ENCODE assay signal across 25 cellular contexts in the genomic region with DNA sequence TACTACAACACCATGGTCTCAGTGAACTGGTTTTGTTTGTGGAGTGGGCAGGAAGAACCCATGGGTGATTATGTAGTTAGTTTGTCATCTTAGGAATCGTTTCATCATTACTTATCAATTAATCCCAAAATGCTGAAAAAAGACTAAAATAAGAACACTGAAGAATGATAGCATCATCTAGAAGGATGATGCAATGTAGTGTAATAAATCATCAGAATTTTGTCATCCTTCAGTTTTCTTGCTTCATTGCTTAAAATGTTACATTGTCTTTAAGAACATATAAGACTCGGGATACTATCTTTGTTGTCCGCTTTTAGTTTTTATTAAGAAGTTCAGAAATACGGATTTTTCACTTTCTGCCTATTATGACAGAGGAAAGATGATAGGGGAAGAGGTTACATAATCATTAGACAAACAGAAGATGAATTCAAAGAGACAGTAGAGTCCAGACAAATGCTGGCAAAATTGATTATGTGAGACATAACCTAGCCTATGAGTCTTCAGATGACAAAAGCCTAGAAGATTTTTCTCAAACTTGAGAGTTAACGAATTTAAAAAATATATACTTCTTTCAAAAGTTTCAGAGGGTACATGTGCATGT. TPM values are rescaled to one million over a fixed set of nuclear protein-coding genes. Genes with fewer than 3 reads are reported as not detected.
"Had no signal": no experiment of that assay in that cellular context is flagged by ENCODE, and none has a peak within 500 bp of the region (broad histone marks: within the 10 kb centered on the region; RNA-seq: fewer than 3 reads in every experiment).

No MANE protein-coding gene starts in this region.

- H3K4me3 ChIP-seq: SK-N-MC had no signal

- H3K4me1 Mint-ChIP-seq: activated naive CD4-positive, alpha-beta T cell treated with anti-CD3 and anti-CD28 coated beads, Interleukin-2, amount 10 ng/mL, durations not matched to agents 7 days and 5 days; activated naive CD8-positive, alpha-beta T cell treated with anti-CD3 and anti-CD28 coated beads for 36 hours; T-cell had no signal

- H3K9me3 Mint-ChIP-seq: activated CD8-positive, alpha-beta T cell treated with anti-CD3 and anti-CD28 coated beads for 36 hours; activated naive CD4-positive, alpha-beta T cell treated with anti-CD3 and anti-CD28 coated beads, Interleukin-2, amount 10 ng/mL, durations not matched to agents 7 days and 5 days; activated naive CD8-positive, alpha-beta T cell treated with anti-CD3 and anti-CD28 coated beads for 36 hours had no signal

- H3K27ac ChIP-seq: SK-N-MC had no signal

- H3K4me3 Mint-ChIP-seq: activated CD8-positive, alpha-beta T cell treated with anti-CD3 and anti-CD28 coated beads for 36 hours; activated naive CD4-positive, alpha-beta T cell treated with anti-CD3 and anti-CD28 coated beads, Interleukin-2, amount 10 ng/mL, durations not matched to agents 7 days and 5 days; activated naive CD8-positive, alpha-beta T cell treated with anti-CD3 and anti-CD28 coated beads for 36 hours; T-cell had no signal

- H3K36me3 Mint-ChIP-seq: activated naive CD4-positive, alpha-beta T cell treated with anti-CD3 and anti-CD28 coated beads, Interleukin-2, amount 10 ng/mL, durations not matched to agents 7 days and 5 days; activated naive CD8-positive, alpha-beta T cell treated with anti-CD3 and anti-CD28 coated beads for 36 hours; T-cell had no signal

- FAIRE-seq: colon, TTC549 had no signal

- ATAC-seq: activated CD8-positive, alpha-beta T cell treated with anti-CD3 and anti-CD28 coated beads for 36 hours; PC-3; T-cell had no signal

- DNase-seq: activated CD4-positive, alpha-beta T cell treated with anti-CD3 and anti-CD28 coated beads, Interleukin-2, amount 50 U/mL, for 1 hour; activated CD4-positive, CD25-positive, alpha-beta regulatory T cell; activated CD8-positive, alpha-beta memory T cell treated with anti-CD3 and anti-CD28 coated beads, Interleukin-2, amount 50 U/mL, for 4 hours; activated CD8-positive, alpha-beta T cell treated with anti-CD3 and anti-CD28 coated beads for 36 hours; activated gamma-delta T cell; activated naive CD4-positive, alpha-beta T cell treated with anti-CD3 and anti-CD28 coated beads, Interleukin-2, amount 10 ng/mL, durations not matched to agents 7 days and 5 days; activated naive CD8-positive, alpha-beta T cell treated with anti-CD3 and anti-CD28 coated beads for 36 hours; activated T-cell treated with anti-CD3 and anti-CD28 coated beads, Interleukin-2, amount 50 U/mL, for 1 hour; cerebellar nuclear complex; Karpas-422; MM.1S; NCI-H1105; NCI-H1436; NCI-H187; NCI-H510A treated with DMSO at 0.1 percent for 48 hours; NCI-H69; PC-3; SIG-M5; T-cell; T-helper 2 cell; T1000 had no signal

- H3K27ac Mint-ChIP-seq: activated CD8-positive, alpha-beta T cell treated with anti-CD3 and anti-CD28 coated beads for 36 hours; activated naive CD4-positive, alpha-beta T cell treated with anti-CD3 and anti-CD28 coated beads, Interleukin-2, amount 10 ng/mL, durations not matched to agents 7 days and 5 days; activated naive CD8-positive, alpha-beta T cell treated with anti-CD3 and anti-CD28 coated beads for 36 hours; T-cell had no signal

RNA-seq across cellular contexts. Expression of a gene that starts 10.8 kb away (rescaled TPM):
- total RNA-seq: activated CD8-positive, alpha-beta T cell treated with anti-CD3 and anti-CD28 coated beads for 36 hours; activated naive CD8-positive, alpha-beta T cell treated with anti-CD3 and anti-CD28 coated beads for 36 hours; PC-3; RPMI7951; T-cell had no signal
